Comparison of ENCODE assay signal across 16 cellular contexts in genomic region chr2:239154971-239155805, GRCh38.
A peak's percentile ranks its signal among the peaks of the same experiment; 100 is the strongest.
DNase-seq lines count a peak whose midpoint lies in the region; ATAC-seq, FAIRE-seq and TF ChIP-seq lines count a peak whose summit lies in the region.
"Had no signal": no experiment of that assay in that cellular context is flagged by ENCODE, and none has a peak within 500 bp of the region (broad histone marks: within the 10 kb centered on the region; RNA-seq: fewer than 3 reads in every experiment).

No MANE protein-coding gene starts in this region.

- FAIRE-seq in GM12892 (lab: Jason Lieb, UNC), result no peak

- H3K4me3 ChIP-seq in right cardiac atrium (ENCODE audit: low read length) (no peak overlapping the region), ovary (no peak overlapping the region), MG63 (no peak overlapping the region)
- H3K4me3 ChIP-seq: left lung had no signal

- H3K4me1 ChIP-seq in right cardiac atrium (ENCODE audit: control insufficient read depth, insufficient read depth, low read length), result peaks cover 11% of the 10 kb centered on the region
- H3K4me1 ChIP-seq in ovary (ENCODE audit: insufficient read depth), result no peaks in the 10 kb centered on the region
- H3K4me1 ChIP-seq: left lung had no signal

- H3K27ac ChIP-seq in right cardiac atrium (ENCODE audit: low read length), result no peak overlapping the region
- no peak overlapping the region for H3K27ac ChIP-seq in ovary
- H3K27ac ChIP-seq: left lung, RWPE1 had no signal

- no peaks in the 10 kb centered on the region for H3K36me3 Mint-ChIP-seq in glutamatergic neuron (ENCODE audit: unreplicated experiment)
- H3K36me3 Mint-ChIP-seq: natural killer cell had no signal

- H3K36me3 ChIP-seq in ovary (no peaks in the 10 kb centered on the region), MG63 (no peaks in the 10 kb centered on the region; the same call in none of the 2 replicates)

- H3K9me3 Mint-ChIP-seq in glutamatergic neuron (ENCODE audit: unreplicated experiment), result peaks cover 17% of the 10 kb centered on the region

- WGBS in right cardiac atrium, result 87% methylated on average over 19 of the region's 19 CpGs
- 75 to 85% (median 84%) methylated on average over 18 to 19 of the region's 19 CpGs for WGBS in ovary, 3 donors

- DNase-seq in cardiac septum (ENCODE audit: low spot score), result peak; percentile 58
- DNase-seq in right cardiac atrium, result no peak
- peak; percentile 8 for DNase-seq in glutamatergic neuron
- peak in 3 of 5 donors; percentile 15 to 23 (median 21) for DNase-seq in ovary
- no peak for DNase-seq in HT-29 (ENCODE audit: low spot score)
- no peak for DNase-seq in MG63
- DNase-seq in GM12892 (ENCODE audit: insufficient read length), result no peak
- no peak for DNase-seq in NCI-H187 treated with DMSO at 0.1 percent for 48 hours (lab: John Stamatoyannopoulos, UW)
- DNase-seq: activated CD4-positive, alpha-beta T cell treated with anti-CD3 and anti-CD28 coated beads for 36 hours; effector memory CD8-positive, alpha-beta T cell; natural killer cell; NCI-H1930 had no signal

- no peak overlapping the region for H3K27ac Mint-ChIP-seq in glutamatergic neuron (ENCODE audit: unreplicated experiment)
- H3K27ac Mint-ChIP-seq: activated CD4-positive, alpha-beta T cell treated with anti-CD3 and anti-CD28 coated beads for 36 hours; stimulated activated naive CD8-positive, alpha-beta T cell treated with anti-CD3 and anti-CD28 coated beads, Interleukin-15, Interleukin-2, amounts not matched to agents 100 ng/mL and 50 ng/mL, for 24 hours; T-helper 1 cell treated with Interleukin-12 subunit alpha and Interleukin-12 subunit beta and Interleukin-4 antibody, amounts not matched to agents 30 μg/mL and 1 μg/mL, for 36 hours had no signal

- no peak for ATAC-seq in right cardiac atrium
- ATAC-seq: activated CD4-positive, alpha-beta T cell treated with anti-CD3 and anti-CD28 coated beads for 36 hours; effector memory CD8-positive, alpha-beta T cell; left lung; natural killer cell had no signal

- peaks cover 8% of the 10 kb centered on the region for H3K27me3 Mint-ChIP-seq in glutamatergic neuron (ENCODE audit: unreplicated experiment)
- H3K27me3 Mint-ChIP-seq: activated CD4-positive, alpha-beta T cell treated with anti-CD3 and anti-CD28 coated beads for 36 hours; effector memory CD8-positive, alpha-beta T cell; stimulated activated naive CD8-positive, alpha-beta T cell treated with anti-CD3 and anti-CD28 coated beads, Interleukin-15, Interleukin-2, amounts not matched to agents 100 ng/mL and 50 ng/mL, for 24 hours had no signal

- TF ChIP-seq POLR2A in ovary (IDR thresholded peaks at IDR 0.05) (no peak), GM12892 (IDR thresholded peaks at IDR 0.05; ENCODE audit: low read depth, low read length) (no peak)

- H3K4me1 Mint-ChIP-seq in glutamatergic neuron (ENCODE audit: low read depth, unreplicated experiment), result peaks cover 6% of the 10 kb centered on the region

- TF ChIP-seq CTCF in glutamatergic neuron (IDR thresholded peaks at IDR 0.05; ENCODE audit: partially characterized antibody, unreplicated experiment) (no peak), ovary (IDR thresholded peaks at IDR 0.05) (no peak)

- H3K9me3 ChIP-seq in right cardiac atrium (ENCODE audit: control insufficient read depth, low read length) (no peaks in the 10 kb centered on the region), ovary (no peaks in the 10 kb centered on the region), MG63 (no peaks in the 10 kb centered on the region)
- H3K9me3 ChIP-seq: left lung had no signal

- no peak overlapping the region for H3K4me3 Mint-ChIP-seq in glutamatergic neuron (ENCODE audit: unreplicated experiment)
- H3K4me3 Mint-ChIP-seq: activated CD4-positive, alpha-beta T cell treated with anti-CD3 and anti-CD28 coated beads for 36 hours; effector memory CD8-positive, alpha-beta T cell; natural killer cell; stimulated activated naive CD8-positive, alpha-beta T cell treated with anti-CD3 and anti-CD28 coated beads, Interleukin-15, Interleukin-2, amounts not matched to agents 100 ng/mL and 50 ng/mL, for 24 hours; T-helper 1 cell treated with Interleukin-12 subunit alpha and Interleukin-12 subunit beta and Interleukin-4 antibody, amounts not matched to agents 30 μg/mL and 1 μg/mL, for 36 hours had no signal

- intact Hi-C loops in cardiac septum (cut with DNase I), result no loop called here
- intact Hi-C loops in right cardiac atrium (cut with DNase I), result no loop called here
- intact Hi-C loops in ovary (cut with DNase I), result no loop called here

- TF ChIP-seq EP300 in ovary (IDR thresholded peaks at IDR 0.05), result no peak

- H3K27me3 ChIP-seq in right cardiac atrium (ENCODE audit: control insufficient read depth, insufficient read depth) (no peaks in the 10 kb centered on the region), ovary (no peaks in the 10 kb centered on the region), MG63 (no peaks in the 10 kb centered on the region)
- H3K27me3 ChIP-seq: left lung had no signal

Comparison
In these comparisons a context has a peak if more than half of its experiments do, and no peak if none do; other contexts are left out.
1. DNase-seq: peak in cardiac septum (single experiment), glutamatergic neuron (single experiment) and ovary (3 of 5); none in right cardiac atrium (0 of 3), HT-29 (single experiment), MG63 (single experiment), GM12892 (single experiment) and NCI-H187 treated with DMSO at 0.1 percent for 48 hours (single experiment).